In the genomic region with DNA sequence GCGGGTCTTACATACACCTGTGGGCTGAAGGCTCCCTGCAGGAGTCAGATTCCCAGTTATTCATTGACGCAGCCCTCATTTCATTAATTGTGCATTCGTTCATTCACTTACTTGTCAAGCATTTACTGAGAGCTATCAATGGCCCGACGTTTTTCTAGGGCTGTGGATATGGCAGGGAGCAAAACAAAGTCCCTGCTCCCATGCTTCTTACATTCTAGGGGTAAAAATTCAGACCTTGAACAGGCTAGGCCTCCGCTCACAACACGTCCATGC, we compare ENCODE assay signal across 8 cellular contexts. TPM values are rescaled to one million over a fixed set of nuclear protein-coding genes. Genes with fewer than 3 reads are reported as not detected.
DNase-seq lines count a peak whose midpoint lies in the region; ATAC-seq, FAIRE-seq and TF ChIP-seq lines count a peak whose summit lies in the region.

No MANE protein-coding gene starts in this region.

- H3K36me3 Mint-ChIP-seq in natural killer cell = no peaks in the 10 kb centered on the region

- no peak for DNase-seq in A673 (ENCODE audit: low spot score)
- DNase-seq in breast epithelium (ENCODE audit: low spot score in 2 of 2) = no peak
- no peak for DNase-seq in natural killer cell
- DNase-seq in GM19239 (ENCODE audit: insufficient read length, low spot score) = no peak
- DNase-seq in retina = no peak

- TF ChIP-seq CTCF in A673 (conservative IDR thresholded peaks at IDR 0.05; ENCODE audit: low read depth, low read length) (no peak), breast epithelium (IDR thresholded peaks at IDR 0.05) (no peak), natural killer cell (IDR thresholded peaks at IDR 0.05) (peak; percentile 51)

- H3K36me3 ChIP-seq in A673 (ENCODE audit: insufficient read depth, low read length, poor library complexity, severe bottlenecking) = peaks cover 20% of the 10 kb centered on the region
- H3K36me3 ChIP-seq in breast epithelium = no peaks in the 10 kb centered on the region

- TF ChIP-seq POLR2A in breast epithelium (IDR thresholded peaks at IDR 0.05) = no peak

- FAIRE-seq in GM19239 (lab: Jason Lieb, UNC) = no peak

- BruUV-seq in A673 (replicated peaks; lab: Mats Ljungman, UMichigan) = no TSS peak

- intact Hi-C loops in A673 (cut with micrococcal nuclease; ENCODE audit: unreplicated experiment) = loop anchor here (10.0 kb wide), 1 partner anchor 352 kb away; the partner anchor contains the start of gene PSMF1
- intact Hi-C loops in breast epithelium (cut with DNase I; ENCODE audit: low total_unique reads) = no loop called here
- intact Hi-C loops in natural killer cell (cut with micrococcal nuclease) = loop anchor here (1.0 to 2.0 kb wide), 2 partner anchors 32 to 349 kb away; partner anchors contain the start of gene PSMF1

- H3K4me3 ChIP-seq in A673 (ENCODE audit: low read depth, low read length, poor library complexity, severe bottlenecking) (peak overlapping the region; percentile 98), breast epithelium (peak overlapping the region; percentile 91 to 98 (median 97))

- H3K27me3 ChIP-seq in A673 (replicated peaks; ENCODE audit: insufficient read depth, low read depth, low read length, poor library complexity) = no peaks in the 10 kb centered on the region
- no peaks in the 10 kb centered on the region for H3K27me3 ChIP-seq in breast epithelium

- ATAC-seq in HG03460 (IDR thresholded peaks at IDR 0.05; ENCODE audit: unreplicated experiment) = peak; percentile 1
- no peak for ATAC-seq in natural killer cell
- no peak for ATAC-seq in GM19395 (IDR thresholded peaks at IDR 0.05; ENCODE audit: unreplicated experiment)
- ATAC-seq in GM21825 (IDR thresholded peaks at IDR 0.05; ENCODE audit: unreplicated experiment) = no peak

- H3K27me3 Mint-ChIP-seq in natural killer cell (ENCODE audit: low read depth in 2 of 2) = peaks cover 18 to 24% of the 10 kb centered on the region in 2 donors

- peaks cover 13% of the 10 kb centered on the region for H3K4me1 ChIP-seq in A673 (ENCODE audit: insufficient read depth, low read length, poor library complexity, severe bottlenecking)
- H3K4me1 ChIP-seq in breast epithelium = peaks cover 9 to 11% of the 10 kb centered on the region in 2 donors

- POLR2A ChIA-PET in A673 (lab: Charles Lee; ENCODE audit: low non-redundant PET) = interaction anchor here (0.7 kb wide), 1 partner anchor 382 kb away, joined by 4 read pairs; no protein-coding TSS in a partner anchor

- H3K9me3 ChIP-seq in A673 (ENCODE audit: low read depth, low read length, poor library complexity, severe bottlenecking) = no peaks in the 10 kb centered on the region
- no peaks in the 10 kb centered on the region for H3K9me3 ChIP-seq in breast epithelium

- no peaks in the 10 kb centered on the region for H3K9me3 Mint-ChIP-seq in natural killer cell

- peak overlapping the region; percentile 90 for H3K4me3 Mint-ChIP-seq in natural killer cell

- H3K27ac ChIP-seq in A673 (ENCODE audit: low read depth, low read length, poor library complexity, severe bottlenecking) (no peak overlapping the region), breast epithelium (peak overlapping the region; percentile 85)

- H3K4me1 Mint-ChIP-seq in natural killer cell = peaks cover 42 to 49% of the 10 kb centered on the region in 2 donors

- H3K27ac Mint-ChIP-seq in natural killer cell = peak overlapping the region; percentile 53 to 61

- CTCF ChIA-PET in A673 (lab: Charles Lee) = interaction anchor here (0.7 to 2.5 kb wide), 2 partner anchors 27 to 37 kb away, joined by 3 to 15 read pairs; no protein-coding TSS in a partner anchor

RNA-seq across cellular contexts. Expression of gene NSFL1C, which starts 0.4 kb away (rescaled TPM):
- total RNA-seq in A673 (2021) (148 and 158 TPM in 2 replicates), breast epithelium (10 to 100 TPM; 36.7 to 67.5 (median 49.5) TPM), natural killer cell (10 to 100 TPM; 53.9 to 69.0 (median 66.2) TPM)

RNA-seq across cellular contexts. Expression of gene SIRPB2, which starts 24.2 kb away (rescaled TPM):
- total RNA-seq in A673 (2021) (3.1 and 4.0 TPM in 2 replicates), breast epithelium (10 to 100 TPM in 1 of 3 donors, 1 to 10 TPM in 2; 2.9 to 30.9 (median 4.3) TPM), natural killer cell (1 to 10 TPM; 1.1 to 2.2 (median 1.5) TPM)
